Comparison of ENCODE assay signal across 20 cellular contexts in the genomic region with DNA sequence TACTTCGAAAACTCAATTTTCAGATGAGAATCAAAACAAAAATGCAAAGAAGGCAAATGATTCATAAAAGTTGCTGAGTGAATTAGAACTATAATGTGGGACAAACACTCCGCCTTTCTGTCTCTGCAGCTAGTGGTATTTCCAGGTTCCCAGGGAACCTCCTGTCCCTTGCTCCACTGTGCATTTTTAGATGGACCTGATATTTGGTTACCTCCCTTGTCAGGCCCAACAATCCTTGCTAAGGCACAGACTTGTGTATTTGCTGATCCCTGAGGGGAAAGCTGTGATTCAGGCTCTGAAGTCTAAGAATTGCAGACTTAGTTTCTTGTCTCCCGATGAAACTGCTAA.
DNase-seq lines count a peak whose midpoint lies in the region; ATAC-seq, FAIRE-seq and TF ChIP-seq lines count a peak whose summit lies in the region.
"Had no signal": no experiment of that assay in that cellular context is flagged by ENCODE, and none has a peak within 500 bp of the region (broad histone marks: within the 10 kb centered on the region; RNA-seq: fewer than 3 reads in every experiment).

No MANE protein-coding gene starts in this region.

- H4K20me1 ChIP-seq in keratinocyte (ENCODE audit: control insufficient read depth, extremely low read depth, insufficient read depth, low read length) = no peaks in the 10 kb centered on the region

- TF ChIP-seq POLR2A in breast epithelium (IDR thresholded peaks at IDR 0.05) (no peak), GM12891 (IDR thresholded peaks at IDR 0.05; ENCODE audit: low read depth, low read length) (no peak)

- intact Hi-C loops in Right ventricle myocardium inferior (cut with DNase I) = no loop called here
- intact Hi-C loops in breast epithelium (cut with DNase I; ENCODE audit: low total_unique reads) = no loop called here

- dilution Hi-C loops in keratinocyte (cut with MboI; ENCODE audit: extremely low pct_ligation_motif_present, low sequenced_read_pairs) = no loop called here

- no peak overlapping the region for H3K4me3 ChIP-seq in right atrium auricular region
- no peak overlapping the region for H3K4me3 ChIP-seq in breast epithelium
- H3K4me3 ChIP-seq in keratinocyte (ENCODE audit: control insufficient read depth in 2 of 3, extremely low read depth in 1 of 3, insufficient read depth in 2 of 3, low read depth in 1 of 3, low read length in 3 of 3) = no peak overlapping the region
- no peak overlapping the region for H3K4me3 ChIP-seq in subcutaneous abdominal adipose tissue (ENCODE audit: low read depth in 1 of 5, low read length in 5 of 5)
- H3K4me3 ChIP-seq: left lung, stomach had no signal

- no peak overlapping the region for H2AFZ ChIP-seq in keratinocyte (ENCODE audit: control insufficient read depth, low read length)

- peak; percentile 20 for ATAC-seq in Right ventricle myocardium inferior
- ATAC-seq: activated naive CD8-positive, alpha-beta T cell treated with anti-CD3 and anti-CD28 coated beads, Interleukin-2, amount 50 U/mL, for 24 hours; left lung had no signal

- no peak for TF ChIP-seq CTCF in right atrium auricular region (IDR thresholded peaks at IDR 0.05)
- no peak for TF ChIP-seq CTCF in breast epithelium (IDR thresholded peaks at IDR 0.05)
- TF ChIP-seq CTCF in keratinocyte (optimal IDR thresholded peaks at IDR 0.05 in 1 of 3, IDR thresholded peaks at IDR 0.05 in 1 of 3, conservative IDR thresholded peaks at IDR 0.05 in 1 of 3; ENCODE audit: extremely low read depth in 1 of 3, insufficient read depth in 2 of 3, low read length in 3 of 3) = no peak

- H3K9me3 ChIP-seq in right atrium auricular region (no peaks in the 10 kb centered on the region), breast epithelium (no peaks in the 10 kb centered on the region), keratinocyte (ENCODE audit: control insufficient read depth, low read depth, low read length) (no peaks in the 10 kb centered on the region), subcutaneous abdominal adipose tissue (ENCODE audit: control insufficient read depth in 5 of 5, low read length in 5 of 5) (no peaks in the 10 kb centered on the region)
- H3K9me3 ChIP-seq: left lung, stomach had no signal

- H3K27ac ChIP-seq in right atrium auricular region (peak overlapping the region in 1 of 2 donors; percentile 52), breast epithelium (peak overlapping the region; percentile 33 to 45), keratinocyte (ENCODE audit: control insufficient read depth, insufficient read depth, low read length) (no peak overlapping the region), subcutaneous abdominal adipose tissue (ENCODE audit: low read depth, low read length) (peak overlapping the region; percentile 49)
- H3K27ac ChIP-seq: left lung had no signal

- no peaks in the 10 kb centered on the region for H3K9me1 ChIP-seq in keratinocyte (ENCODE audit: control insufficient read depth, extremely low read depth, insufficient read depth, low read length)

- H3K9ac ChIP-seq in keratinocyte (ENCODE audit: control insufficient read depth, extremely low read depth, insufficient read depth, low read length) (no peak overlapping the region), subcutaneous abdominal adipose tissue (ENCODE audit: low read length in 5 of 5) (no peak overlapping the region)

- no peaks in the 10 kb centered on the region for H3K79me2 ChIP-seq in keratinocyte (ENCODE audit: control insufficient read depth, insufficient read depth, low read length)

- H3K4me1 ChIP-seq in right atrium auricular region = peaks cover 0 to 33% of the 10 kb centered on the region in 2 donors
- H3K4me1 ChIP-seq in breast epithelium = no peaks in the 10 kb centered on the region
- peaks cover 15% of the 10 kb centered on the region for H3K4me1 ChIP-seq in keratinocyte (ENCODE audit: control insufficient read depth, extremely low read depth, insufficient read depth, low read length)
- H3K4me1 ChIP-seq in subcutaneous abdominal adipose tissue (ENCODE audit: control insufficient read depth in 5 of 5, insufficient read depth in 5 of 5, low read length in 5 of 5) = peaks cover 3 to 22% (median 13%) of the 10 kb centered on the region in 5 donors

- FAIRE-seq in keratinocyte (lab: Jason Lieb, UNC) (peak; percentile 76), GM12891 (lab: Jason Lieb, UNC) (no peak)

- H3K27me3 ChIP-seq in right atrium auricular region (no peaks in the 10 kb centered on the region), breast epithelium (no peaks in the 10 kb centered on the region), keratinocyte (ENCODE audit: control insufficient read depth, extremely low read depth, insufficient read depth, low read length) (no peaks in the 10 kb centered on the region), subcutaneous abdominal adipose tissue (ENCODE audit: control insufficient read depth in 5 of 5, insufficient read depth in 4 of 5, low read length in 5 of 5) (no peaks in the 10 kb centered on the region)
- H3K27me3 ChIP-seq: left lung, stomach had no signal

- H3K4me2 ChIP-seq in keratinocyte (ENCODE audit: control insufficient read depth, extremely low read depth, insufficient read depth, low read depth, low read length) = no peak overlapping the region

- H3K36me3 ChIP-seq in right atrium auricular region (peaks cover 8% of the 10 kb centered on the region), breast epithelium (no peaks in the 10 kb centered on the region), keratinocyte (ENCODE audit: control insufficient read depth in 2 of 2, extremely low read depth in 1 of 2, insufficient read depth in 2 of 2, low read length in 2 of 2) (no peaks in the 10 kb centered on the region), subcutaneous abdominal adipose tissue (ENCODE audit: control insufficient read depth in 5 of 5, insufficient read depth in 5 of 5, low read length in 5 of 5) (no peaks in the 10 kb centered on the region)

- DNase-seq in Right ventricle myocardium inferior (ENCODE audit: missing footprints) = no peak
- DNase-seq in right atrium auricular region (ENCODE audit: low spot score) = no peak
- no peak for DNase-seq in breast epithelium (ENCODE audit: low spot score in 2 of 2)
- no peak for DNase-seq in keratinocyte (ENCODE audit: low read depth, low spot score)
- no peak for DNase-seq in AG08396 (ENCODE audit: low spot score)
- no peak for DNase-seq in NCI-H2196 treated with DMSO at 0.1 percent for 48 hours (lab: John Stamatoyannopoulos, UW; ENCODE audit: unreplicated experiment)
- DNase-seq in GM12891 (ENCODE audit: insufficient read length, low spot score) = no peak
- DNase-seq: ACHN; activated CD4-positive, alpha-beta T cell treated with anti-CD3 and anti-CD28 coated beads, Interleukin-2, amount 10 ng/mL, durations not matched to agents 24 days and 14 days; activated naive CD8-positive, alpha-beta T cell treated with anti-CD3 and anti-CD28 coated beads, Interleukin-2, amount 50 U/mL, for 24 hours; activated T-cell treated with anti-CD3 and anti-CD28 coated beads for 4 hours; Karpas-422; left lung; NCI-H1436 treated with DMSO at 0.1 percent for 48 hours; NCI-H446; posterior cingulate gyrus; stimulated activated CD4-positive, alpha-beta T cell treated with anti-CD3 and anti-CD28 coated beads, Interleukin-15, amount 100 ng/mL, for 24 hours; stomach; T-helper 9 cell had no signal

TF ChIP-seq in GM12891, 5 proteins besides CTCF, POLR2A, EP300 and RAD21:
- no peak for TF ChIP-seq POLR2AphosphoS5 (IDR thresholded peaks at IDR 0.05; ENCODE audit: low read depth, low read length)
TF ChIP-seq in GM12891: peak in this region for 0.
